In genomic region chrX:120726294-120726693, GRCh38 we compare ENCODE assay signal across 1 cellular context.
TF ChIP-seq lines count a peak whose summit lies in the region.

No MANE protein-coding gene starts in this region.

TF ChIP-seq in GM12878, 131 proteins besides CTCF, POLR2A, EP300 and RAD21 (continued from another document and continues in another):
- TF ChIP-seq PBX3 (IDR thresholded peaks at IDR 0.05; ENCODE audit: insufficient replicate concordance, low read depth, low read length) (no peak), ZNF592 (IDR thresholded peaks at IDR 0.05) (no peak), TCF3 (IDR thresholded peaks at IDR 0.05; ENCODE audit: borderline replicate concordance, insufficient read depth, low read depth, low read length) (no peak), YBX1 (IDR thresholded peaks at IDR 0.05) (no peak), CBX5 (IDR thresholded peaks at IDR 0.05; ENCODE audit: low read depth) (no peak), RUNX3 (IDR thresholded peaks at IDR 0.05; ENCODE audit: low read length) (peak; percentile 87), SREBF1 (IDR thresholded peaks at IDR 0.05; ENCODE audit: low read length) (no peak), MLLT1 (IDR thresholded peaks at IDR 0.05) (no peak), GATAD2B (conservative IDR thresholded peaks at IDR 0.05; ENCODE audit: low read depth) (no peak), RAD51 (IDR thresholded peaks at IDR 0.05) (no peak), MAX (IDR thresholded peaks at IDR 0.05; ENCODE audit: low read depth, low read length) (no peak), NKRF (conservative IDR thresholded peaks at IDR 0.05) (no peak), PAX8 (IDR thresholded peaks at IDR 0.05) (no peak), ZBED1 (IDR thresholded peaks at IDR 0.05; ENCODE audit: borderline replicate concordance) (no peak), BCL3 (IDR thresholded peaks at IDR 0.05; ENCODE audit: borderline replicate concordance, insufficient read depth, low read depth, low read length, poor library complexity, severe bottlenecking) (no peak), FOXK2 (IDR thresholded peaks at IDR 0.05) (no peak), DPF2 (IDR thresholded peaks at IDR 0.05) (peak; percentile 50), PRDM15 (CRISPR knock-in tag; IDR thresholded peaks at IDR 0.05) (no peak), ATF2 (IDR thresholded peaks at IDR 0.05; ENCODE audit: low read length) (peak; percentile 82), RB1 (IDR thresholded peaks at IDR 0.05; ENCODE audit: borderline replicate concordance) (no peak), YY1 (IDR thresholded peaks at IDR 0.05; ENCODE audit: low read depth, low read length) (no peak), MEF2A (IDR thresholded peaks at IDR 0.05; ENCODE audit: insufficient read depth, low read depth, low read length) (peak; percentile 62; the same call in 1 of the 2 replicates), RFX5 (IDR thresholded peaks at IDR 0.05; ENCODE audit: low read depth, low read length) (no peak), JUNB (IDR thresholded peaks at IDR 0.05) (no peak), JUND (IDR thresholded peaks at IDR 0.05; ENCODE audit: low read depth, low read length) (no peak), MXI1 (IDR thresholded peaks at IDR 0.05; ENCODE audit: low read depth, low read length) (0 out of 2 replicates have a peak, but pooled peaks have one; percentile 17), ZNF217 (IDR thresholded peaks at IDR 0.05) (peak; percentile 40; the same call in 1 of the 2 replicates), IKZF1 (conservative IDR thresholded peaks at IDR 0.05) (peak; percentile 77), NRF1 (conservative IDR thresholded peaks at IDR 0.05; ENCODE audit: low read depth, low read length) (no peak), SREBF2 (IDR thresholded peaks at IDR 0.05; ENCODE audit: low read length) (no peak), SIX5 (IDR thresholded peaks at IDR 0.05; ENCODE audit: low read depth, low read length, severe bottlenecking) (no peak), KAT2A (conservative IDR thresholded peaks at IDR 0.05; ENCODE audit: control insufficient read depth, low read depth, low read length) (no peak), IRF4 (IDR thresholded peaks at IDR 0.05; ENCODE audit: low read depth, low read length) (no peak), BCLAF1 (IDR thresholded peaks at IDR 0.05) (no peak), BCL11A (IDR thresholded peaks at IDR 0.05; ENCODE audit: low read depth, low read length) (0 out of 2 replicates have a peak, but pooled peaks have one; percentile 37), ZBTB33 (IDR thresholded peaks at IDR 0.05) (no peak), NR2F1 (conservative IDR thresholded peaks at IDR 0.05) (no peak), KDM1A (IDR thresholded peaks at IDR 0.05; ENCODE audit: borderline replicate concordance) (no peak), ETV6 (conservative IDR thresholded peaks at IDR 0.05 in 1 of 2, IDR thresholded peaks at IDR 0.05 in 1 of 2; ENCODE audit: borderline replicate concordance in 1 of 2, low read depth in 1 of 2) (no peak)
